8 cellular contexts compared by ENCODE assay signal in genomic region chr16:21656795-21657768, GRCh38. TPM values are rescaled to one million over a fixed set of nuclear protein-coding genes. Genes with fewer than 3 reads are reported as not detected.
DNase-seq lines count a peak whose midpoint lies in the region; ATAC-seq and TF ChIP-seq lines count a peak whose summit lies in the region.

No MANE protein-coding gene starts in this region.

- no peaks in the 10 kb centered on the region for H3K9me3 ChIP-seq in right atrium auricular region

- H3K4me1 Mint-ChIP-seq in activated naive CD8-positive, alpha-beta T cell treated with anti-CD3 and anti-CD28 coated beads for 36 hours = peaks cover 48% of the 10 kb centered on the region
- H3K4me1 Mint-ChIP-seq in stimulated activated effector memory CD8-positive, alpha-beta T cell treated with anti-CD3 and anti-CD28 coated beads, Interleukin-12 subunit alpha, Interleukin-12 subunit beta, amount 100 ng/mL, for 72 hours = peaks cover 28% of the 10 kb centered on the region

- peak overlapping the region; percentile 58 for H3K27ac Mint-ChIP-seq in activated naive CD8-positive, alpha-beta T cell treated with anti-CD3 and anti-CD28 coated beads for 36 hours
- H3K27ac Mint-ChIP-seq in stimulated activated effector memory CD8-positive, alpha-beta T cell treated with anti-CD3 and anti-CD28 coated beads, Interleukin-12 subunit alpha, Interleukin-12 subunit beta, amount 100 ng/mL, for 72 hours = no peak overlapping the region

- H3K27ac ChIP-seq in right atrium auricular region = no peak overlapping the region

- H3K27me3 ChIP-seq in right atrium auricular region = no peaks in the 10 kb centered on the region

- DNase-seq in NCI-H1436 (lab: John Stamatoyannopoulos, UW) (peak; percentile 16), NCI-H1436 treated with DMSO at 0.1 percent for 48 hours (lab: John Stamatoyannopoulos, UW) (no peak), H4 (ENCODE audit: low spot score) (peak; percentile 51), NCI-H460 (ENCODE audit: extremely low read depth, low read depth) (peak; percentile 47), right atrium auricular region (ENCODE audit: low spot score) (no peak), ecto neural progenitor cell (ENCODE audit: low spot score) (no peak)
- no peak for DNase-seq in activated naive CD8-positive, alpha-beta T cell treated with anti-CD3 and anti-CD28 coated beads for 36 hours
- DNase-seq in stimulated activated effector memory CD8-positive, alpha-beta T cell treated with anti-CD3 and anti-CD28 coated beads, Interleukin-12 subunit alpha, Interleukin-12 subunit beta, amount 100 ng/mL, for 72 hours (ENCODE audit: low spot score in 2 of 2) = no peak

- peaks cover 7% of the 10 kb centered on the region for H3K36me3 Mint-ChIP-seq in activated naive CD8-positive, alpha-beta T cell treated with anti-CD3 and anti-CD28 coated beads for 36 hours
- peaks cover 32% of the 10 kb centered on the region for H3K36me3 Mint-ChIP-seq in stimulated activated effector memory CD8-positive, alpha-beta T cell treated with anti-CD3 and anti-CD28 coated beads, Interleukin-12 subunit alpha, Interleukin-12 subunit beta, amount 100 ng/mL, for 72 hours

- peak; percentile 77 to 87 for TF ChIP-seq CTCF in right atrium auricular region (IDR thresholded peaks at IDR 0.05)

- H3K4me1 ChIP-seq in right atrium auricular region = peaks cover 0 to 11% of the 10 kb centered on the region in 2 donors

- peak; percentile 39 for ATAC-seq in stimulated activated effector memory CD8-positive, alpha-beta T cell treated with anti-CD3 and anti-CD28 coated beads, Interleukin-12 subunit alpha, Interleukin-12 subunit beta, amount 100 ng/mL, for 72 hours

- H3K4me3 Mint-ChIP-seq in activated naive CD8-positive, alpha-beta T cell treated with anti-CD3 and anti-CD28 coated beads for 36 hours = no peak overlapping the region
- H3K4me3 Mint-ChIP-seq in stimulated activated effector memory CD8-positive, alpha-beta T cell treated with anti-CD3 and anti-CD28 coated beads, Interleukin-12 subunit alpha, Interleukin-12 subunit beta, amount 100 ng/mL, for 72 hours = no peak overlapping the region

- H3K36me3 ChIP-seq in right atrium auricular region = peaks cover 7% of the 10 kb centered on the region

- H3K27me3 Mint-ChIP-seq in activated naive CD8-positive, alpha-beta T cell treated with anti-CD3 and anti-CD28 coated beads for 36 hours = no peaks in the 10 kb centered on the region

- H3K9me3 Mint-ChIP-seq in activated naive CD8-positive, alpha-beta T cell treated with anti-CD3 and anti-CD28 coated beads for 36 hours = no peaks in the 10 kb centered on the region
- no peaks in the 10 kb centered on the region for H3K9me3 Mint-ChIP-seq in stimulated activated effector memory CD8-positive, alpha-beta T cell treated with anti-CD3 and anti-CD28 coated beads, Interleukin-12 subunit alpha, Interleukin-12 subunit beta, amount 100 ng/mL, for 72 hours

- H3K4me3 ChIP-seq in right atrium auricular region = no peak overlapping the region

RNA-seq across cellular contexts. Expression of gene IGSF6, which starts 4.7 kb away (rescaled TPM):
- not detected in 2 replicates for total RNA-seq in H4 (2014; rRNA removed; shearing (Covaris generic))
- not detected in 2 replicates for total RNA-seq in NCI-H460 (2014; rRNA removed; shearing (Covaris generic))
- not detected in 2 replicates for polyA plus RNA-seq in NCI-H460 (2014; cell fraction: nucleus; rRNA removed)
- total RNA-seq in activated naive CD8-positive, alpha-beta T cell treated with anti-CD3 and anti-CD28 coated beads for 36 hours = under 1 TPM; 0.10 to 0.14 TPM
- total RNA-seq in right atrium auricular region = 1 to 10 TPM in 1 of 2 donors, under 1 TPM in 1; 0.67 to 1.6 TPM

RNA-seq across cellular contexts. Expression of gene OTOA, which starts 6.7 kb away (rescaled TPM):
- 0.04 TPM in 1 of 2 replicates, not detected in the other for total RNA-seq in H4 (2014; rRNA removed; shearing (Covaris generic))
- total RNA-seq in NCI-H460 (2014; rRNA removed; shearing (Covaris generic)) = not detected in 2 replicates
- not detected in 2 replicates for polyA plus RNA-seq in NCI-H460 (2014; cell fraction: nucleus; rRNA removed)
- under 1 TPM in 1 of 2 experiments, not detected in 1; 0.06 TPM for total RNA-seq in activated naive CD8-positive, alpha-beta T cell treated with anti-CD3 and anti-CD28 coated beads for 36 hours
- total RNA-seq in right atrium auricular region = not detected

RNA-seq across cellular contexts. Expression of gene METTL9, which starts 57.7 kb away (rescaled TPM):
- total RNA-seq in H4 (2014; rRNA removed; shearing (Covaris generic)) = 166 and 205 TPM in 2 replicates
- total RNA-seq in NCI-H460 (2014; rRNA removed; shearing (Covaris generic)) = 251 and 259 TPM in 2 replicates
- polyA plus RNA-seq in NCI-H460 (2014; cell fraction: nucleus; rRNA removed) = 129 and 139 TPM in 2 replicates
- 100 to 1,000 TPM in 1 of 2 experiments, 10 to 100 TPM in 1; 99.5 to 102 TPM for total RNA-seq in activated naive CD8-positive, alpha-beta T cell treated with anti-CD3 and anti-CD28 coated beads for 36 hours
- 10 to 100 TPM; 58.6 to 62.6 TPM for total RNA-seq in right atrium auricular region

Comparison
In these comparisons a context has a peak if more than half of its experiments do, and no peak if none do; other contexts are left out.
1. DNase-seq: peak in NCI-H1436 (single experiment), H4 (single experiment) and NCI-H460 (single experiment); none in NCI-H1436 treated with DMSO at 0.1 percent for 48 hours (single experiment), activated naive CD8-positive, alpha-beta T cell treated with anti-CD3 and anti-CD28 coated beads for 36 hours (single experiment), right atrium auricular region (single experiment), stimulated activated effector memory CD8-positive, alpha-beta T cell treated with anti-CD3 and anti-CD28 coated beads, Interleukin-12 subunit alpha, Interleukin-12 subunit beta, amount 100 ng/mL, for 72 hours (0 of 2) and ecto neural progenitor cell (single experiment).